Comparison of ENCODE assay signal across 8 cellular contexts in the genomic region with DNA sequence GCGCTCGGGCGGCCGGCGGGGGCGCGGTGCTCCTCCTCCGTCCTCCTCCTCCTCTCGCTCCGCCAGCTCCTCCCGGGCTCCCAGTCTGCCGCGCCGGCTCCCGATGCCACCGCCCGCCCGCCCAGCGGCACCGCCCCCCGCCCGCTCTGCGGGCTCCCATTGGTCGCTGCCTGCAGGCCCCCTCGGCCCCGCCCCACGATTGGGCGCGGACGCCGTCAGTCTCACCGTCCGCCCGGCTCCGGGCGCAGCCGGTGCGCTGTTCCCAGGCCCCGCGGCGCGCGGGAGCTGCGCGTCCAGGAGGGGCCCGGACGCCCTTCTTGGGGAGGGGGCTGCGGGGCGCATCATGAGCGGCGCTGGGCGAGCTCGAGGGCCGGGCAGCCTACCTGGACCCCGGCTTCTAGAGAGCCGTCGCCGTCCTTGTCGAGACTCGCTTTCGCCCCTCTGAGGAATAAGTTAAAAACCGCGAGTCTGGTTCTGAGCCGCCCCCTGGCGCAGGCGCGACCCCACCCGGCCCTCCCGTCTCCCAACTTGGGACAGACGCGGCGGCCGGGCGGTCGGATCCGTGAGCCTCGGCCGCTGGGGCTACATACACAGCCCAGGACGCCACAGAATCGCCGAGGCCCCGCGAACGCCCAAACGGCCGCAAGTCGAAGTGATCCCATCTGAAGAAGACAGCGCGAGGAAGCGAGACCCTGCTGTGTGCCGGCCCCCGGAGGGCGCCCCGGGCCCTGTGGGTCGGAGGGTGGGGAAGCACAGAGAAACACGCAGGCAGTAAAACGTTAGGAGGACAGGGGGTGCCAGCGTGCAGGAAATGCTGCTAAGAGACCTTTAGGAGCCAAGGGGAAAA. TPM values are rescaled to one million over a fixed set of nuclear protein-coding genes. Genes with fewer than 3 reads are reported as not detected.
DNase-seq lines count a peak whose midpoint lies in the region; ATAC-seq and TF ChIP-seq lines count a peak whose summit lies in the region.

A gene with protein sequence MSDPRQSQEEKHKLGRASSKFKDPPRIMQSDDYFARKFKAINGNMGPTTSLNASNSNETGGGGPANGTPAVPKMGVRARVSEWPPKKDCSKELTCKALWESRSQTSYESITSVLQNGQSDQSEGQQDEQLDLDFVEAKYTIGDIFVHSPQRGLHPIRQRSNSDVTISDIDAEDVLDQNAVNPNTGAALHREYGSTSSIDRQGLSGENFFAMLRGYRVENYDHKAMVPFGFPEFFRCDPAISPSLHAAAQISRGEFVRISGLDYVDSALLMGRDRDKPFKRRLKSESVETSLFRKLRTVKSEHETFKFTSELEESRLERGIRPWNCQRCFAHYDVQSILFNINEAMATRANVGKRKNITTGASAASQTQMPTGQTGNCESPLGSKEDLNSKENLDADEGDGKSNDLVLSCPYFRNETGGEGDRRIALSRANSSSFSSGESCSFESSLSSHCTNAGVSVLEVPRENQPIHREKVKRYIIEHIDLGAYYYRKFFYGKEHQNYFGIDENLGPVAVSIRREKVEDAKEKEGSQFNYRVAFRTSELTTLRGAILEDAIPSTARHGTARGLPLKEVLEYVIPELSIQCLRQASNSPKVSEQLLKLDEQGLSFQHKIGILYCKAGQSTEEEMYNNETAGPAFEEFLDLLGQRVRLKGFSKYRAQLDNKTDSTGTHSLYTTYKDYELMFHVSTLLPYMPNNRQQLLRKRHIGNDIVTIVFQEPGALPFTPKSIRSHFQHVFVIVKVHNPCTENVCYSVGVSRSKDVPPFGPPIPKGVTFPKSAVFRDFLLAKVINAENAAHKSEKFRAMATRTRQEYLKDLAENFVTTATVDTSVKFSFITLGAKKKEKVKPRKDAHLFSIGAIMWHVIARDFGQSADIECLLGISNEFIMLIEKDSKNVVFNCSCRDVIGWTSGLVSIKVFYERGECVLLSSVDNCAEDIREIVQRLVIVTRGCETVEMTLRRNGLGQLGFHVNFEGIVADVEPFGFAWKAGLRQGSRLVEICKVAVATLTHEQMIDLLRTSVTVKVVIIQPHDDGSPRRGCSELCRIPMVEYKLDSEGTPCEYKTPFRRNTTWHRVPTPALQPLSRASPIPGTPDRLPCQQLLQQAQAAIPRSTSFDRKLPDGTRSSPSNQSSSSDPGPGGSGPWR (N-terminal part only) (minus strand): TSS at position 87 of the 847 bp plus-strand sequence. CDS start 114,794 bp downstream, outside the sequence.

- ATAC-seq in HG02759 (IDR thresholded peaks at IDR 0.05; ENCODE audit: unreplicated experiment) (peak; percentile 99), T-cell (replicated peaks in 1 of 4) (peak; percentile 95 to 98 (median 96))

- no peaks in the 10 kb centered on the region for H3K27me3 ChIP-seq in right atrium auricular region

- H3K36me3 ChIP-seq in right atrium auricular region (no peaks in the 10 kb centered on the region), urinary bladder (ENCODE audit: insufficient read depth) (no peaks in the 10 kb centered on the region)

- WGBS in urinary bladder: under 1% methylated on average over 98 of the region's 98 CpGs

- H3K4me1 ChIP-seq in right atrium auricular region (peaks cover 0 to 24% of the 10 kb centered on the region in 2 donors), urinary bladder (ENCODE audit: insufficient read depth) (no peaks in the 10 kb centered on the region)

- H3K4me3 ChIP-seq in GM12865 (ENCODE audit: low read depth, low read length) (peak within 1 kb of the TSS; percentile 50), right atrium auricular region (peak within 1 kb of the TSS; percentile 90 to 95), urinary bladder (ENCODE audit: low read depth, low read length) (peak within 1 kb of the TSS; percentile 88)

- H3K9me3 ChIP-seq in right atrium auricular region: no peaks in the 10 kb centered on the region

- peaks cover 25 to 29% of the 10 kb centered on the region in 2 donors for H3K27me3 Mint-ChIP-seq in T-cell

- peak within 1 kb of the TSS; percentile 94 to 97 for H3K27ac ChIP-seq in right atrium auricular region
- peak within 1 kb of the TSS; percentile 48 for H3K27ac ChIP-seq in urinary bladder (ENCODE audit: low read depth)

- CTCF ChIA-PET in T-cell (lab: Charles Lee): no interaction called here

- no peaks in the 10 kb centered on the region for H3K9me3 Mint-ChIP-seq in T-cell

- POLR2A ChIA-PET in T-cell (lab: Charles Lee): interaction anchor here in 1 of 2 donors (0.7 kb wide), 1 partner anchor 12 kb away, joined by 3 read pairs; no protein-coding TSS in a partner anchor

- no peaks in the 10 kb centered on the region for H3K36me3 Mint-ChIP-seq in T-cell

- H3K4me3 Mint-ChIP-seq in T-cell: peak within 1 kb of the TSS; percentile 80 to 89 (median 87)

- peak; percentile 89 for DNase-seq in GM12865 (ENCODE audit: low read depth)
- DNase-seq in NCI-H1105 (lab: John Stamatoyannopoulos, UW): peak; percentile 70
- DNase-seq in T-cell: peak; percentile 55 to 88 (median 76)
- DNase-seq in amygdala (lab: John Stamatoyannopoulos, UW): peak; percentile 35 to 97 (median 90)
- DNase-seq in right atrium auricular region (ENCODE audit: low spot score): peak; percentile 91
- DNase-seq in pulmonary artery endothelial cell (ENCODE audit: low read depth, low spot score): peak; percentile 67

- peaks cover 21 to 28% (median 28%) of the 10 kb centered on the region in 3 donors for H3K4me1 Mint-ChIP-seq in T-cell

- TF ChIP-seq CTCF in GM12865 (IDR thresholded peaks at IDR 0.05; ENCODE audit: insufficient read depth, low read depth, low read length, missing control alignments) (peak; percentile 23), right atrium auricular region (IDR thresholded peaks at IDR 0.05) (peak; percentile 31 to 78)

- H3K27ac Mint-ChIP-seq in T-cell: peak within 1 kb of the TSS in 1 of 2 donors; percentile 34

RNA-seq across cellular contexts. Expression of the gene that starts here (rescaled TPM):
- total RNA-seq in T-cell: 1 to 10 TPM in 4 of 5 donors, under 1 TPM in 1; 0.70 to 3.3 (median 1.2) TPM
- total RNA-seq in right atrium auricular region: 100 to 1,000 TPM in 1 of 2 donors, 10 to 100 TPM in 1; 57.1 to 100 TPM
- 9.9 and 20.6 TPM in 2 replicates for total RNA-seq in pulmonary artery endothelial cell
- total RNA-seq in urinary bladder: 50.8 TPM
- polyA plus RNA-seq in urinary bladder: 11.8 TPM

Comparison
In these comparisons a context has a peak if more than half of its experiments do, and no peak if none do; other contexts are left out.
1. Peak in every context shown above with its lines: DNase-seq, ATAC-seq, H3K4me3 ChIP-seq and H3K27ac ChIP-seq.